Comparison of ENCODE assay signal across 11 cellular contexts in genomic region chr12:3524251-3524650, GRCh38. TPM values are rescaled to one million over a fixed set of nuclear protein-coding genes. Genes with fewer than 3 reads are reported as not detected.
"Had no signal": no experiment of that assay in that cellular context is flagged by ENCODE, and none has a peak within 500 bp of the region (broad histone marks: within the 10 kb centered on the region; RNA-seq: fewer than 3 reads in every experiment).

No MANE protein-coding gene starts in this region.

RNA-seq across cellular contexts. Expression of gene PRMT8, which starts 33.2 kb away (rescaled TPM):
- total RNA-seq: chondrocyte, colonic mucosa, endothelial cell of umbilical vein, epithelial cell of proximal tubule, esophagus squamous epithelium, kidney epithelial cell, mononuclear cell, natural killer cell, pulmonary artery endothelial cell, spleen, uterus had no signal
- polyA plus RNA-seq: endothelial cell of umbilical vein, spleen had no signal
